Comparison of ENCODE assay signal across 28 cellular contexts in genomic region chr1:77744576-77744975, GRCh38. TPM values are rescaled to one million over a fixed set of nuclear protein-coding genes. Genes with fewer than 3 reads are reported as not detected.
A peak's percentile ranks its signal among the peaks of the same experiment; 100 is the strongest.
DNase-seq lines count a peak whose midpoint lies in the region; ATAC-seq and TF ChIP-seq lines count a peak whose summit lies in the region.
"Had no signal": no experiment of that assay in that cellular context is flagged by ENCODE, and none has a peak within 500 bp of the region (broad histone marks: within the 10 kb centered on the region; RNA-seq: fewer than 3 reads in every experiment).

No MANE protein-coding gene starts in this region.

- H2BK15ac ChIP-seq in mesendoderm (replicated peaks; ENCODE audit: low read depth) = no peak overlapping the region

- POLR2A ChIA-PET in activated CD4-positive, alpha-beta T cell treated with anti-CD3 and anti-CD28 coated beads, Interleukin-2, amount 10 ng/mL, durations not matched to agents 7 days and 5 days (lab: Charles Lee) = no interaction called here

- H3K4me3 Mint-ChIP-seq in activated T-cell treated with anti-CD3 and anti-CD28 coated beads, Interleukin-2, amount 50 U/mL, for 72 hours = no peak overlapping the region
- no peak overlapping the region for H3K4me3 Mint-ChIP-seq in activated T-cell treated with anti-CD3 and anti-CD28 coated beads, Interleukin-2, amount 50 U/mL, for 4 hours
- no peak overlapping the region for H3K4me3 Mint-ChIP-seq in effector memory CD8-positive, alpha-beta T cell
- H3K4me3 Mint-ChIP-seq in activated CD4-positive, alpha-beta T cell treated with anti-CD3 and anti-CD28 coated beads, Interleukin-2, amount 10 ng/mL, durations not matched to agents 7 days and 5 days = no peak overlapping the region
- H3K4me3 Mint-ChIP-seq in stimulated activated naive B cell treated with anti-CD40 and anti-IgM and Interleukin-4, amounts not matched to agents 10 μg/mL and 1 μg/mL and 100 μg/mL, for 72 hours = no peak overlapping the region
- H3K4me3 Mint-ChIP-seq: activated CD4-positive, alpha-beta T cell treated with anti-CD3 and anti-CD28 coated beads for 36 hours; CD4-positive, CD25-positive, alpha-beta regulatory T cell; IgD-negative memory B cell had no signal

- no peaks in the 10 kb centered on the region for H3K9me3 Mint-ChIP-seq in activated T-cell treated with anti-CD3 and anti-CD28 coated beads, Interleukin-2, amount 50 U/mL, for 72 hours
- H3K9me3 Mint-ChIP-seq in activated T-cell treated with anti-CD3 and anti-CD28 coated beads, Interleukin-2, amount 50 U/mL, for 4 hours = no peaks in the 10 kb centered on the region
- H3K9me3 Mint-ChIP-seq in effector memory CD8-positive, alpha-beta T cell = no peaks in the 10 kb centered on the region
- H3K9me3 Mint-ChIP-seq in activated CD4-positive, alpha-beta T cell treated with anti-CD3 and anti-CD28 coated beads, Interleukin-2, amount 10 ng/mL, durations not matched to agents 7 days and 5 days = no peaks in the 10 kb centered on the region
- H3K9me3 Mint-ChIP-seq in stimulated activated naive B cell treated with anti-CD40 and anti-IgM and Interleukin-4, amounts not matched to agents 10 μg/mL and 1 μg/mL and 100 μg/mL, for 72 hours = no peaks in the 10 kb centered on the region
- H3K9me3 Mint-ChIP-seq: CD4-positive, CD25-positive, alpha-beta regulatory T cell; IgD-negative memory B cell had no signal

- H2BK120ac ChIP-seq in mesendoderm (ENCODE audit: low read depth, low read length) = no peak overlapping the region

- no peaks in the 10 kb centered on the region for H3K27me3 Mint-ChIP-seq in activated T-cell treated with anti-CD3 and anti-CD28 coated beads, Interleukin-2, amount 50 U/mL, for 72 hours (ENCODE audit: low read depth)
- no peaks in the 10 kb centered on the region for H3K27me3 Mint-ChIP-seq in activated T-cell treated with anti-CD3 and anti-CD28 coated beads, Interleukin-2, amount 50 U/mL, for 4 hours (ENCODE audit: low read depth)
- no peaks in the 10 kb centered on the region for H3K27me3 Mint-ChIP-seq in effector memory CD8-positive, alpha-beta T cell
- H3K27me3 Mint-ChIP-seq in activated CD4-positive, alpha-beta T cell treated with anti-CD3 and anti-CD28 coated beads, Interleukin-2, amount 10 ng/mL, durations not matched to agents 7 days and 5 days = no peaks in the 10 kb centered on the region
- no peaks in the 10 kb centered on the region for H3K27me3 Mint-ChIP-seq in stimulated activated naive B cell treated with anti-CD40 and anti-IgM and Interleukin-4, amounts not matched to agents 10 μg/mL and 1 μg/mL and 100 μg/mL, for 72 hours
- H3K27me3 Mint-ChIP-seq: activated CD4-positive, alpha-beta T cell treated with anti-CD3 and anti-CD28 coated beads for 36 hours; CD4-positive, CD25-positive, alpha-beta regulatory T cell; IgD-negative memory B cell had no signal

- no peak overlapping the region for H3K56ac ChIP-seq in mesendoderm (ENCODE audit: low read length)

- H3K4me3 ChIP-seq in LNCaP clone FGC (ENCODE audit: low read depth, low read length) (no peak overlapping the region), mesendoderm (ENCODE audit: low read length) (no peak overlapping the region)
- H3K4me3 ChIP-seq: HAP-1, psoas muscle had no signal

- H3K27ac Mint-ChIP-seq in activated T-cell treated with anti-CD3 and anti-CD28 coated beads, Interleukin-2, amount 50 U/mL, for 72 hours = peak overlapping the region; percentile 46
- peak overlapping the region; percentile 6 to 9 for H3K27ac Mint-ChIP-seq in effector memory CD8-positive, alpha-beta T cell
- no peak overlapping the region for H3K27ac Mint-ChIP-seq in activated CD4-positive, alpha-beta T cell treated with anti-CD3 and anti-CD28 coated beads, Interleukin-2, amount 10 ng/mL, durations not matched to agents 7 days and 5 days
- no peak overlapping the region for H3K27ac Mint-ChIP-seq in stimulated activated naive B cell treated with anti-CD40 and anti-IgM and Interleukin-4, amounts not matched to agents 10 μg/mL and 1 μg/mL and 100 μg/mL, for 72 hours

- no peak overlapping the region for H3K18ac ChIP-seq in mesendoderm (ENCODE audit: low read length)

- WGBS in mesendoderm (ENCODE audit: extremely low coverage, insufficient coverage, low lambda C conversion rate) = no CpG with 5 or more reads among the region's 7 CpGs

- H3K27ac ChIP-seq in mesendoderm (ENCODE audit: low read depth, low read length) = no peak overlapping the region
- H3K27ac ChIP-seq: psoas muscle, RWPE1 had no signal

- H3K23ac ChIP-seq in mesendoderm (ENCODE audit: low read length) = no peak overlapping the region

- H3K9ac ChIP-seq in mesendoderm (ENCODE audit: low read length) = no peak overlapping the region
- H3K9ac ChIP-seq: SK-N-SH had no signal

- no peak overlapping the region for H2BK5ac ChIP-seq in mesendoderm (ENCODE audit: low read length)

- peaks cover 0 to 7% of the 10 kb centered on the region in 2 donors for H3K36me3 Mint-ChIP-seq in activated T-cell treated with anti-CD3 and anti-CD28 coated beads, Interleukin-2, amount 50 U/mL, for 72 hours (ENCODE audit: insufficient read depth in 2 of 2)
- H3K36me3 Mint-ChIP-seq in activated T-cell treated with anti-CD3 and anti-CD28 coated beads, Interleukin-2, amount 50 U/mL, for 4 hours (ENCODE audit: insufficient read depth) = peaks cover 11% of the 10 kb centered on the region
- peaks cover 26% of the 10 kb centered on the region for H3K36me3 Mint-ChIP-seq in effector memory CD8-positive, alpha-beta T cell (ENCODE audit: insufficient read depth)
- peaks cover 15% of the 10 kb centered on the region for H3K36me3 Mint-ChIP-seq in activated CD4-positive, alpha-beta T cell treated with anti-CD3 and anti-CD28 coated beads, Interleukin-2, amount 10 ng/mL, durations not matched to agents 7 days and 5 days (ENCODE audit: low read depth)
- peaks cover 6 to 25% of the 10 kb centered on the region in 2 donors for H3K36me3 Mint-ChIP-seq in stimulated activated naive B cell treated with anti-CD40 and anti-IgM and Interleukin-4, amounts not matched to agents 10 μg/mL and 1 μg/mL and 100 μg/mL, for 72 hours

- DNase-seq in activated T-cell treated with anti-CD3 and anti-CD28 coated beads, Interleukin-2, amount 50 U/mL, for 72 hours = no peak
- no peak for DNase-seq in activated T-cell treated with anti-CD3 and anti-CD28 coated beads, Interleukin-2, amount 50 U/mL, for 4 hours
- DNase-seq in LNCaP clone FGC (ENCODE audit: low read depth) (no peak), mesendoderm (peak; percentile 68)
- no peak for DNase-seq in effector memory CD8-positive, alpha-beta T cell
- DNase-seq in activated CD4-positive, alpha-beta T cell treated with anti-CD3 and anti-CD28 coated beads, Interleukin-2, amount 10 ng/mL, durations not matched to agents 7 days and 5 days = no peak
- no peak for DNase-seq in stimulated activated naive B cell treated with anti-CD40 and anti-IgM and Interleukin-4, amounts not matched to agents 10 μg/mL and 1 μg/mL and 100 μg/mL, for 72 hours
- DNase-seq: 8988T; activated CD4-positive, alpha-beta T cell treated with anti-CD3 and anti-CD28 coated beads for 36 hours; activated naive CD4-positive, alpha-beta T cell treated with Interleukin-2 at 50 U/mL for 16 hours; CD4-positive, CD25-positive, alpha-beta regulatory T cell; DMS153; effector CD4-positive, alpha-beta T cell; head of caudate nucleus; left cardiac atrium; MM.1S; NCI-H2081; NCI-H345; NCI-H748 treated with DMSO at 0.1 percent for 48 hours; nucleus accumbens; psoas muscle; SK-N-SH; stimulated activated CD4-positive, alpha-beta T cell treated with anti-CD3 and anti-CD28 coated beads, Interleukin-15, amount 100 ng/mL, for 24 hours; stimulated activated naive CD4-positive, alpha-beta T cell treated with Interleukin-2 at 50 U/mL for 16 hours had no signal

- no peaks in the 10 kb centered on the region for H3K36me3 ChIP-seq in mesendoderm (ENCODE audit: control insufficient read depth, insufficient read depth, low read length)
- H3K36me3 ChIP-seq: HAP-1 had no signal

- H3K4ac ChIP-seq in mesendoderm (ENCODE audit: low read depth, low read length) = no peak overlapping the region

- H3K4me2 ChIP-seq in mesendoderm (ENCODE audit: low read length) = no peak overlapping the region
- H3K4me2 ChIP-seq: SK-N-SH had no signal

- peaks cover 7% of the 10 kb centered on the region for H3K79me1 ChIP-seq in mesendoderm (ENCODE audit: low read length)

- H4K5ac ChIP-seq in mesendoderm (ENCODE audit: low read length) = no peak overlapping the region

- CTCF ChIA-PET in activated CD4-positive, alpha-beta T cell treated with anti-CD3 and anti-CD28 coated beads, Interleukin-2, amount 10 ng/mL, durations not matched to agents 7 days and 5 days (lab: Charles Lee) = interaction anchor here (0.6 to 1.0 kb wide), 2 partner anchors 13 to 31 kb away, joined by 3 read pairs; no protein-coding TSS in a partner anchor

- H3K4me1 ChIP-seq in mesendoderm (ENCODE audit: control insufficient read depth, low read depth, low read length) = no peaks in the 10 kb centered on the region

- H2AK5ac ChIP-seq in mesendoderm (ENCODE audit: low read length) = no peak overlapping the region

- 0 out of 2 replicates have a peak, but pooled peaks have one; percentile 7 for TF ChIP-seq CTCF in LNCaP clone FGC (IDR thresholded peaks at IDR 0.05; ENCODE audit: control insufficient read depth, extremely low read depth, insufficient read depth)

- H3K27me3 ChIP-seq in mesendoderm (ENCODE audit: insufficient read depth, low read length, poor library complexity) = no peaks in the 10 kb centered on the region

- no peak overlapping the region for H4K8ac ChIP-seq in mesendoderm (ENCODE audit: low read depth, low read length)

- H3K4me1 Mint-ChIP-seq in activated T-cell treated with anti-CD3 and anti-CD28 coated beads, Interleukin-2, amount 50 U/mL, for 72 hours (ENCODE audit: low read depth) = peaks cover 15% of the 10 kb centered on the region
- peaks cover 47% of the 10 kb centered on the region for H3K4me1 Mint-ChIP-seq in activated T-cell treated with anti-CD3 and anti-CD28 coated beads, Interleukin-2, amount 50 U/mL, for 4 hours (ENCODE audit: low read depth)
- peaks cover 40 to 55% of the 10 kb centered on the region in 2 donors for H3K4me1 Mint-ChIP-seq in effector memory CD8-positive, alpha-beta T cell (ENCODE audit: low read depth in 2 of 2)
- peaks cover 10% of the 10 kb centered on the region for H3K4me1 Mint-ChIP-seq in activated CD4-positive, alpha-beta T cell treated with anti-CD3 and anti-CD28 coated beads, Interleukin-2, amount 10 ng/mL, durations not matched to agents 7 days and 5 days
- H3K4me1 Mint-ChIP-seq in stimulated activated naive B cell treated with anti-CD40 and anti-IgM and Interleukin-4, amounts not matched to agents 10 μg/mL and 1 μg/mL and 100 μg/mL, for 72 hours = peaks cover 16 to 43% of the 10 kb centered on the region in 2 donors

- peaks cover 4% of the 10 kb centered on the region for H3K79me2 ChIP-seq in mesendoderm (ENCODE audit: control insufficient read depth, insufficient read depth, low read length)

- ATAC-seq in activated T-cell treated with anti-CD3 and anti-CD28 coated beads, Interleukin-2, amount 50 U/mL, for 72 hours (replicated peaks in 1 of 2) = no peak
- no peak for ATAC-seq in activated T-cell treated with anti-CD3 and anti-CD28 coated beads, Interleukin-2, amount 50 U/mL, for 4 hours
- no peak for ATAC-seq in effector memory CD8-positive, alpha-beta T cell (replicated peaks)
- ATAC-seq in HG02852 (IDR thresholded peaks at IDR 0.05; ENCODE audit: unreplicated experiment) = no peak
- no peak for ATAC-seq in stimulated activated naive B cell treated with anti-CD40 and anti-IgM and Interleukin-4, amounts not matched to agents 10 μg/mL and 1 μg/mL and 100 μg/mL, for 72 hours (replicated peaks)
- ATAC-seq: activated CD4-positive, alpha-beta T cell treated with anti-CD3 and anti-CD28 coated beads for 36 hours; left cardiac atrium had no signal

RNA-seq across cellular contexts. Expression of gene USP33, which starts 15.1 kb away (rescaled TPM):
- 10 to 100 TPM; 46.6 to 47.1 TPM for total RNA-seq in activated T-cell treated with anti-CD3 and anti-CD28 coated beads, Interleukin-2, amount 50 U/mL, for 72 hours
- total RNA-seq in activated T-cell treated with anti-CD3 and anti-CD28 coated beads, Interleukin-2, amount 50 U/mL, for 4 hours = 10 to 100 TPM; 30.2 to 38.1 (median 32.1) TPM
- 44.2 TPM for polyA plus RNA-seq in mesendoderm (2013, experiment 1 of 2)
- 42.9 TPM for polyA plus RNA-seq in mesendoderm (2013, experiment 2 of 2)
- total RNA-seq in activated CD4-positive, alpha-beta T cell treated with anti-CD3 and anti-CD28 coated beads, Interleukin-2, amount 10 ng/mL, durations not matched to agents 7 days and 5 days = 10 to 100 TPM; 57.7 to 58.6 TPM

RNA-seq across cellular contexts. Expression of gene MIGA1, which starts 34.9 kb away (rescaled TPM):
- 10 to 100 TPM; 11.9 to 12.4 TPM for total RNA-seq in activated T-cell treated with anti-CD3 and anti-CD28 coated beads, Interleukin-2, amount 50 U/mL, for 72 hours
- 1 to 10 TPM; 6.4 to 8.2 (median 6.8) TPM for total RNA-seq in activated T-cell treated with anti-CD3 and anti-CD28 coated beads, Interleukin-2, amount 50 U/mL, for 4 hours
- polyA plus RNA-seq in mesendoderm (2013, experiment 1 of 2) = 3.0 TPM
- polyA plus RNA-seq in mesendoderm (2013, experiment 2 of 2) = 3.1 TPM
- 10 to 100 TPM; 10.5 to 10.8 TPM for total RNA-seq in activated CD4-positive, alpha-beta T cell treated with anti-CD3 and anti-CD28 coated beads, Interleukin-2, amount 10 ng/mL, durations not matched to agents 7 days and 5 days

Comparison
In these comparisons a context has a peak if more than half of its experiments do, and no peak if none do; other contexts are left out.
1. H3K27ac Mint-ChIP-seq: peak in activated T-cell treated with anti-CD3 and anti-CD28 coated beads, Interleukin-2, amount 50 U/mL, for 72 hours (single experiment) and effector memory CD8-positive, alpha-beta T cell (2 of 2); none in activated CD4-positive, alpha-beta T cell treated with anti-CD3 and anti-CD28 coated beads, Interleukin-2, amount 10 ng/mL, durations not matched to agents 7 days and 5 days (single experiment) and stimulated activated naive B cell treated with anti-CD40 and anti-IgM and Interleukin-4, amounts not matched to agents 10 μg/mL and 1 μg/mL and 100 μg/mL, for 72 hours (single experiment).